ENCODE assay signal across 21 cellular contexts in genomic region chr2:32863326-32863725, GRCh38.
"Had no signal": no experiment of that assay in that cellular context is flagged by ENCODE, and none has a peak within 500 bp of the region (broad histone marks: within the 10 kb centered on the region; RNA-seq: fewer than 3 reads in every experiment).

No MANE protein-coding gene starts in this region.

- H3K27ac Mint-ChIP-seq: naive thymus-derived CD4-positive, alpha-beta T cell; progenitor cell of endocrine pancreas; stimulated activated effector memory CD8-positive, alpha-beta T cell treated with anti-CD3 and anti-CD28 coated beads, Interleukin-12 subunit alpha, Interleukin-12 subunit beta, amount 100 ng/mL, for 72 hours had no signal

- DNase-seq: cortex of kidney; dorsolateral prefrontal cortex; effector CD8-positive, alpha-beta T cell; heart right ventricle; hypothalamus; kidney glomerular epithelial cell; naive thymus-derived CD4-positive, alpha-beta T cell; pancreas; stimulated activated CD4-positive, alpha-beta T cell treated with anti-CD3 and anti-CD28 coated beads, Interleukin-2, amount 100 ng/mL, for 48 hours; stimulated activated naive CD8-positive, alpha-beta T cell treated with anti-CD3 and anti-CD28 coated beads, Interleukin-15, Interleukin-2, amounts not matched to agents 100 U/mL and 50 U/mL, for 24 hours; tibial artery; upper lobe of left lung; uterus had no signal

- FAIRE-seq: frontal cortex, islet of Langerhans, pancreas had no signal

- H3K4me3 Mint-ChIP-seq: naive thymus-derived CD4-positive, alpha-beta T cell; neural crest cell; stimulated activated effector memory CD8-positive, alpha-beta T cell treated with anti-CD3 and anti-CD28 coated beads, Interleukin-12 subunit alpha, Interleukin-12 subunit beta, amount 100 ng/mL, for 72 hours had no signal

- H3K36me3 Mint-ChIP-seq: naive thymus-derived CD4-positive, alpha-beta T cell; stimulated activated effector memory CD8-positive, alpha-beta T cell treated with anti-CD3 and anti-CD28 coated beads, Interleukin-12 subunit alpha, Interleukin-12 subunit beta, amount 100 ng/mL, for 72 hours had no signal

- H3K4me1 Mint-ChIP-seq: naive thymus-derived CD4-positive, alpha-beta T cell had no signal

- ATAC-seq: right cardiac atrium; stimulated activated naive CD8-positive, alpha-beta T cell treated with anti-CD3 and anti-CD28 coated beads, Interleukin-15, Interleukin-2, amounts not matched to agents 100 U/mL and 50 U/mL, for 24 hours had no signal

- H3K27me3 ChIP-seq: dorsolateral prefrontal cortex, heart right ventricle, pancreas, suprapubic skin, tibial artery, upper lobe of left lung, uterus had no signal

- H3K27ac ChIP-seq: heart right ventricle, pancreas, suprapubic skin, upper lobe of left lung, uterus had no signal

- H3K36me3 ChIP-seq: heart right ventricle, pancreas, suprapubic skin, tibial artery, upper lobe of left lung, uterus had no signal

- H3K27me3 Mint-ChIP-seq: progenitor cell of endocrine pancreas had no signal

- H3K4me3 ChIP-seq: dorsolateral prefrontal cortex, heart right ventricle, pancreas, smooth muscle cell, suprapubic skin, tibial artery, upper lobe of left lung, uterus had no signal

- H3K9me3 Mint-ChIP-seq: neural crest cell; stimulated activated effector memory CD8-positive, alpha-beta T cell treated with anti-CD3 and anti-CD28 coated beads, Interleukin-12 subunit alpha, Interleukin-12 subunit beta, amount 100 ng/mL, for 72 hours had no signal

- H3K4me1 ChIP-seq: pancreas, suprapubic skin, upper lobe of left lung, uterus had no signal

- H3K9me3 ChIP-seq: heart right ventricle, pancreas, suprapubic skin, tibial artery, upper lobe of left lung, uterus had no signal
